ENCODE assay signal across 17 cellular contexts in the genomic region with DNA sequence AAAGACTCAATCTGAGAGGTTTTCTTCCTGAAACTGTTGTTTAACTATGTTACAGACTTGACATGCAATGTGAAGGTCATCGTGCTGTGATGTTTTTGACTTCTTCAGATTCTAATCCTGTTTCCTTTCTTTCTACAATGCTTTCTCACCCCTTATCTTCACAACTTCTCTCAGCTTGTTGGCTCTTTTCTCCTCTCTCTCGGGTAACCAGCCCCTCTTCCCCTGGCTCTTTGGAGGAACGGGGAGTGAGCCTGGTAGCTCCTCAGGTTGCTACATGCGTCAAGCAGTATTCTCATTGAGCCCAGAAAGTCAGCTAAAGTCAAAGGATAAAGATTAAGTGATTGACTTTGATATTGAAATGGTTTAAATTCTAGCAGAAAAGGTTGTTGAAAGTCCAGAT. TPM values are rescaled to one million over a fixed set of nuclear protein-coding genes. Genes with fewer than 3 reads are reported as not detected.
DNase-seq lines count a peak whose midpoint lies in the region; ATAC-seq and TF ChIP-seq lines count a peak whose summit lies in the region.
"Had no signal": no experiment of that assay in that cellular context is flagged by ENCODE, and none has a peak within 500 bp of the region (broad histone marks: within the 10 kb centered on the region; RNA-seq: fewer than 3 reads in every experiment).

No MANE protein-coding gene starts in this region.

- H3F3A ChIP-seq in neural progenitor cell (ENCODE audit: low read depth), result peaks cover 15% of the 10 kb centered on the region

- peaks cover 59% of the 10 kb centered on the region for H3K36me3 Mint-ChIP-seq in activated CD4-positive, alpha-beta memory T cell treated with anti-CD3 and anti-CD28 coated beads, Interleukin-2, amount 10 ng/mL, durations not matched to agents 7 days and 5 days (ENCODE audit: low read depth)
- H3K36me3 Mint-ChIP-seq in activated CD4-positive, alpha-beta memory T cell treated with anti-CD3 and anti-CD28 coated beads for 36 hours, result peaks cover 33% of the 10 kb centered on the region
- H3K36me3 Mint-ChIP-seq in brain (peaks cover 76% of the 10 kb centered on the region), neural progenitor cell (peaks cover 21% of the 10 kb centered on the region)

- no peak overlapping the region for H3K4me3 Mint-ChIP-seq in activated CD4-positive, alpha-beta memory T cell treated with anti-CD3 and anti-CD28 coated beads, Interleukin-2, amount 10 ng/mL, durations not matched to agents 7 days and 5 days
- H3K4me3 Mint-ChIP-seq in activated CD4-positive, alpha-beta memory T cell treated with anti-CD3 and anti-CD28 coated beads for 36 hours, result no peak overlapping the region
- no peak overlapping the region for H3K4me3 Mint-ChIP-seq in brain
- H3K4me3 Mint-ChIP-seq in neural progenitor cell, result no peak overlapping the region

- H4K20me1 ChIP-seq in HCT116 (ENCODE audit: insufficient read depth) (peaks cover 3% of the 10 kb centered on the region; the same call in 1 of the 2 replicates), neural progenitor cell (ENCODE audit: low read depth) (peaks cover 5% of the 10 kb centered on the region)

- H3K36me3 ChIP-seq in HCT116 (ENCODE audit: control insufficient read depth in 1 of 2, insufficient read depth in 2 of 2, low read length in 2 of 2) (peaks cover 60 to 64% of the 10 kb centered on the region in 2 experiments), neural progenitor cell (peaks cover 35% of the 10 kb centered on the region), SJCRH30 (peaks cover 60% of the 10 kb centered on the region)

- peak overlapping the region; percentile 8 for H3K27ac Mint-ChIP-seq in activated CD4-positive, alpha-beta memory T cell treated with anti-CD3 and anti-CD28 coated beads, Interleukin-2, amount 10 ng/mL, durations not matched to agents 7 days and 5 days
- H3K27ac Mint-ChIP-seq in activated CD4-positive, alpha-beta memory T cell treated with anti-CD3 and anti-CD28 coated beads for 36 hours, result no peak overlapping the region
- H3K27ac Mint-ChIP-seq in brain (peak overlapping the region in 4 of 5 experiments; percentile 41 to 80 (median 48)), neural progenitor cell (peak overlapping the region; percentile 57)

- H3K9me3 ChIP-seq in HCT116 (ENCODE audit: control insufficient read depth in 1 of 2, insufficient read depth in 1 of 2, low read depth in 1 of 2, low read length in 2 of 2), result no peaks in the 10 kb centered on the region
- H3K9me3 ChIP-seq in neural progenitor cell (ENCODE audit: low read depth), result no peaks in the 10 kb centered on the region
- no peaks in the 10 kb centered on the region for H3K9me3 ChIP-seq in SJCRH30 (replicated peaks)
- H3K9me3 ChIP-seq: BE2C had no signal

- H3K79me2 ChIP-seq in HCT116 (ENCODE audit: insufficient read depth, low read length) (no peaks in the 10 kb centered on the region), neural progenitor cell (ENCODE audit: low read depth) (no peaks in the 10 kb centered on the region)

- H3K4me1 ChIP-seq in HCT116 (ENCODE audit: control insufficient read depth in 1 of 2, insufficient read depth in 2 of 2, low read length in 2 of 2), result no peaks in the 10 kb centered on the region
- H3K4me1 ChIP-seq in neural progenitor cell, result peaks cover 5% of the 10 kb centered on the region
- H3K4me1 ChIP-seq in SJCRH30, result no peaks in the 10 kb centered on the region
- H3K4me1 ChIP-seq: BE2C had no signal

- peaks cover 11% of the 10 kb centered on the region for H3K4me1 Mint-ChIP-seq in activated CD4-positive, alpha-beta memory T cell treated with anti-CD3 and anti-CD28 coated beads, Interleukin-2, amount 10 ng/mL, durations not matched to agents 7 days and 5 days
- peaks cover 4% of the 10 kb centered on the region for H3K4me1 Mint-ChIP-seq in activated CD4-positive, alpha-beta memory T cell treated with anti-CD3 and anti-CD28 coated beads for 36 hours (ENCODE audit: low read depth)
- H3K4me1 Mint-ChIP-seq in brain (peaks cover 19% of the 10 kb centered on the region), neural progenitor cell (peaks cover 11% of the 10 kb centered on the region)

- no peak for TF ChIP-seq RAD21 in HCT116 (IDR thresholded peaks at IDR 0.05; ENCODE audit: low read depth)

- CTCF ChIA-PET in activated CD4-positive, alpha-beta memory T cell treated with anti-CD3 and anti-CD28 coated beads, Interleukin-2, amount 10 ng/mL, durations not matched to agents 7 days and 5 days (lab: Charles Lee), result interaction anchor here (0.5 to 1.0 kb wide), 2 partner anchors 10 to 286 kb away, joined by 3 to 4 read pairs; no protein-coding TSS in a partner anchor
- CTCF ChIA-PET in activated CD4-positive, alpha-beta memory T cell treated with anti-CD3 and anti-CD28 coated beads for 36 hours (lab: Charles Lee), result interaction anchor here (0.7 to 1.3 kb wide), 2 partner anchors 404 to 1740 kb away, joined by 3 to 4 read pairs; no protein-coding TSS in a partner anchor
- CTCF ChIA-PET in HCT116 (lab: Charles Lee), result no interaction called here

- no peaks in the 10 kb centered on the region for H3K9me3 Mint-ChIP-seq in activated CD4-positive, alpha-beta memory T cell treated with anti-CD3 and anti-CD28 coated beads, Interleukin-2, amount 10 ng/mL, durations not matched to agents 7 days and 5 days
- H3K9me3 Mint-ChIP-seq in activated CD4-positive, alpha-beta memory T cell treated with anti-CD3 and anti-CD28 coated beads for 36 hours, result no peaks in the 10 kb centered on the region
- H3K9me3 Mint-ChIP-seq in brain (no peaks in the 10 kb centered on the region), neural progenitor cell (no peaks in the 10 kb centered on the region)
- H3K9me3 Mint-ChIP-seq: CD4-positive, alpha-beta memory T cell had no signal

- intact Hi-C loops in activated CD4-positive, alpha-beta memory T cell treated with anti-CD3 and anti-CD28 coated beads for 36 hours (cut with micrococcal nuclease), result loop anchor here (5.0 kb wide), 1 partner anchor 405 kb away; no protein-coding TSS in a partner anchor
- intact Hi-C loops in HCT116 (cut with micrococcal nuclease), result loop anchor here (2.0 to 10.0 kb wide), 2 partner anchors 404 to 802 kb away; no protein-coding TSS in a partner anchor

- no peaks in the 10 kb centered on the region for H3K9me2 ChIP-seq in HCT116 (ENCODE audit: insufficient read depth)

- H3K9ac ChIP-seq in HCT116 (ENCODE audit: low read length) (no peak overlapping the region), neural progenitor cell (no peak overlapping the region)

- no peak for ATAC-seq in HCT116
- ATAC-seq: GM12878, K562 had no signal

- no peaks in the 10 kb centered on the region for H3K27me3 ChIP-seq in HCT116 (ENCODE audit: insufficient read depth, low read length)
- H3K27me3 ChIP-seq in neural progenitor cell, result no peaks in the 10 kb centered on the region
- no peaks in the 10 kb centered on the region for H3K27me3 ChIP-seq in SJCRH30
- H3K27me3 ChIP-seq: BE2C had no signal

- TSS peak; percentile 10 for BruUV-seq in HCT116 (replicated peaks; lab: Mats Ljungman, UMichigan)

- H3K4me2 ChIP-seq in HCT116 (ENCODE audit: low read length) (no peak overlapping the region), neural progenitor cell (no peak overlapping the region)

- RAD21 ChIA-PET in HCT116 (lab: Charles Lee; ENCODE audit: low non-redundant PET in 1 of 2, low total read pairs in 2 of 2, uncharacterized antibody in 2 of 2, unreplicated experiment in 2 of 2), result no interaction called here

- no peak for TF ChIP-seq POLR2A in HCT116 (IDR thresholded peaks at IDR 0.05; ENCODE audit: borderline replicate concordance, extremely low read depth, insufficient read depth, insufficient read length)

- no peak for DNase-seq in activated CD4-positive, alpha-beta memory T cell treated with anti-CD3 and anti-CD28 coated beads, Interleukin-2, amount 10 ng/mL, durations not matched to agents 7 days and 5 days
- DNase-seq in activated CD4-positive, alpha-beta memory T cell treated with anti-CD3 and anti-CD28 coated beads for 36 hours, result no peak
- DNase-seq in HCT116 (ENCODE audit: low read depth, low spot score) (no peak), neural progenitor cell (ENCODE audit: low spot score) (no peak), NCI-H2171 (lab: John Stamatoyannopoulos, UW) (no peak), SJCRH30 (no peak)
- DNase-seq: Calu3; CD4-positive, alpha-beta memory T cell; EL; NCI-H2081 treated with DMSO at 0.1 percent for 48 hours; NCI-H774; SIG-M5 had no signal

- H3K4me3 ChIP-seq in HCT116 (replicated peaks in 1 of 2; ENCODE audit: low read depth in 1 of 2, low read length in 2 of 2) (no peak overlapping the region), neural progenitor cell (no peak overlapping the region), SJCRH30 (no peak overlapping the region)
- H3K4me3 ChIP-seq: GM12878, K562 had no signal

- POLR2A ChIA-PET in activated CD4-positive, alpha-beta memory T cell treated with anti-CD3 and anti-CD28 coated beads, Interleukin-2, amount 10 ng/mL, durations not matched to agents 7 days and 5 days (lab: Charles Lee), result no interaction called here
- POLR2A ChIA-PET in activated CD4-positive, alpha-beta memory T cell treated with anti-CD3 and anti-CD28 coated beads for 36 hours (lab: Charles Lee), result no interaction called here
- POLR2A ChIA-PET in HCT116 (lab: Charles Lee), result no interaction called here

- H3K27ac ChIP-seq in HCT116 (ENCODE audit: low read depth, low read length) (no peak overlapping the region), neural progenitor cell (peak overlapping the region; percentile 79), SJCRH30 (no peak overlapping the region)
- H3K27ac ChIP-seq: RWPE1 had no signal

- H3K27me3 Mint-ChIP-seq in activated CD4-positive, alpha-beta memory T cell treated with anti-CD3 and anti-CD28 coated beads, Interleukin-2, amount 10 ng/mL, durations not matched to agents 7 days and 5 days, result no peaks in the 10 kb centered on the region
- no peaks in the 10 kb centered on the region for H3K27me3 Mint-ChIP-seq in activated CD4-positive, alpha-beta memory T cell treated with anti-CD3 and anti-CD28 coated beads for 36 hours
- no peaks in the 10 kb centered on the region for H3K27me3 Mint-ChIP-seq in brain
- no peaks in the 10 kb centered on the region for H3K27me3 Mint-ChIP-seq in neural progenitor cell (ENCODE audit: insufficient read depth, low read depth)
- H3K27me3 Mint-ChIP-seq: CD4-positive, alpha-beta memory T cell had no signal

- H2AFZ ChIP-seq in HCT116 (ENCODE audit: low read depth, low read length, poor library complexity, severe bottlenecking) (no peak overlapping the region), neural progenitor cell (replicated peaks) (no peak overlapping the region)

- no peak for TF ChIP-seq CTCF in HCT116 (IDR thresholded peaks at IDR 0.05 in 2 of 3, conservative IDR thresholded peaks at IDR 0.05 in 1 of 3; ENCODE audit: borderline replicate concordance in 1 of 3, insufficient read depth in 1 of 3, low read depth in 2 of 3, low read length in 2 of 3)
- TF ChIP-seq CTCF in brain (conservative IDR thresholded peaks at IDR 0.05), result no peak
- TF ChIP-seq CTCF in neural progenitor cell (IDR thresholded peaks at IDR 0.05), result no peak

RNA-seq across cellular contexts. Expression of gene SEC23IP, which starts 40.1 kb away (rescaled TPM):
- total RNA-seq in activated CD4-positive, alpha-beta memory T cell treated with anti-CD3 and anti-CD28 coated beads, Interleukin-2, amount 10 ng/mL, durations not matched to agents 7 days and 5 days, result 10 to 100 TPM; 58.3 to 69.3 TPM
- 10 to 100 TPM; 62.4 to 63.6 TPM for total RNA-seq in activated CD4-positive, alpha-beta memory T cell treated with anti-CD3 and anti-CD28 coated beads for 36 hours
- total RNA-seq in HCT116 (2021; ENCODE audit: unreplicated experiment), result 122 TPM
- polyA plus RNA-seq in HCT116 (2012), result 53.5 and 74.0 TPM in 2 replicates
- 13.0 TPM for polyA plus RNA-seq in brain (ENCODE audit: insufficient read depth, low read depth, low replicate concordance)
- 23.4 and 39.2 TPM in 2 replicates for total RNA-seq in neural progenitor cell (ENCODE audit: low replicate concordance)
- 46.7 and 55.5 TPM in 2 replicates for total RNA-seq in SJCRH30 (2014; rRNA removed; shearing (Covaris generic))

RNA-seq across cellular contexts. Expression of gene MCMBP, which starts 60.0 kb away (rescaled TPM):
- 10 to 100 TPM; 86.2 to 87.6 TPM for total RNA-seq in activated CD4-positive, alpha-beta memory T cell treated with anti-CD3 and anti-CD28 coated beads, Interleukin-2, amount 10 ng/mL, durations not matched to agents 7 days and 5 days
- total RNA-seq in activated CD4-positive, alpha-beta memory T cell treated with anti-CD3 and anti-CD28 coated beads for 36 hours, result 10 to 100 TPM; 90.8 to 92.8 TPM
- total RNA-seq in HCT116 (2021; ENCODE audit: unreplicated experiment), result 148 TPM
- polyA plus RNA-seq in HCT116 (2012), result 62.0 and 82.2 TPM in 2 replicates
- 45.5 TPM for polyA plus RNA-seq in brain (ENCODE audit: insufficient read depth, low read depth, low replicate concordance)
- 63.4 and 86.3 TPM in 2 replicates for total RNA-seq in neural progenitor cell (ENCODE audit: low replicate concordance)
- 91.2 and 95.3 TPM in 2 replicates for total RNA-seq in SJCRH30 (2014; rRNA removed; shearing (Covaris generic))
